In genomic region chr4:41752081-41752836, GRCh38 we compare ENCODE assay signal across 22 cellular contexts. TPM values are rescaled to one million over a fixed set of nuclear protein-coding genes. Genes with fewer than 3 reads are reported as not detected.
"Had no signal": no experiment of that assay in that cellular context is flagged by ENCODE, and none has a peak within 500 bp of the region (broad histone marks: within the 10 kb centered on the region; RNA-seq: fewer than 3 reads in every experiment).

No MANE protein-coding gene starts in this region.

- H3K4me3 Mint-ChIP-seq: activated naive CD8-positive, alpha-beta T cell treated with anti-CD3 and anti-CD28 coated beads, Interleukin-2, amount 50 U/mL, for 24 hours; activated T-helper 17 cell treated with anti-CD3 and anti-CD28 coated beads, Interleukin-2, amount 50 U/mL, for 72 hours; dendritic cell treated with granulocyte-macrophage colony-stimulating factor and Interleukin-4, amounts not matched to agents 40 ng/mL and 50 ng/mL, for 4 days; stimulated activated effector memory CD8-positive, alpha-beta T cell treated with anti-CD3 and anti-CD28 coated beads, Interleukin-12 subunit alpha, Interleukin-12 subunit beta, amount 100 ng/mL, for 72 hours had no signal

- H3K36me3 ChIP-seq: left ventricle myocardium inferior, thyroid gland, vagina had no signal

- H3K27ac ChIP-seq: epithelial cell of prostate, left ventricle myocardium inferior, thyroid gland, vagina had no signal

- DNase-seq: activated CD4-positive, alpha-beta T cell treated with anti-CD3 and anti-CD28 coated beads for 1 hour; activated CD4-positive, alpha-beta T cell treated with anti-CD3 and anti-CD28 coated beads, Interleukin-2, amount 50 U/mL, for 4 hours; activated naive CD4-positive, alpha-beta T cell treated with Interleukin-2 at 50 U/mL for 16 hours; activated T-cell treated with anti-CD3 and anti-CD28 coated beads for 4 hours; aorta; effector memory CD4-positive, alpha-beta T cell; foreskin melanocyte; head of caudate nucleus; left ventricle myocardium inferior; naive B cell; T-helper 9 cell; thyroid gland had no signal

- H3K36me3 Mint-ChIP-seq: stimulated activated effector memory CD8-positive, alpha-beta T cell treated with anti-CD3 and anti-CD28 coated beads, Interleukin-12 subunit alpha, Interleukin-12 subunit beta, amount 100 ng/mL, for 72 hours had no signal

- H3K4me1 Mint-ChIP-seq: activated T-helper 17 cell treated with anti-CD3 and anti-CD28 coated beads, Interleukin-2, amount 50 U/mL, for 72 hours; stimulated activated effector memory CD8-positive, alpha-beta T cell treated with anti-CD3 and anti-CD28 coated beads, Interleukin-12 subunit alpha, Interleukin-12 subunit beta, amount 100 ng/mL, for 72 hours had no signal

- ATAC-seq: activated naive CD8-positive, alpha-beta T cell treated with anti-CD3 and anti-CD28 coated beads, Interleukin-2, amount 50 U/mL, for 24 hours; activated T-helper 17 cell treated with anti-CD3 and anti-CD28 coated beads, Interleukin-2, amount 50 U/mL, for 72 hours; stimulated activated effector memory CD8-positive, alpha-beta T cell treated with anti-CD3 and anti-CD28 coated beads, Interleukin-12 subunit alpha, Interleukin-12 subunit beta, amount 100 ng/mL, for 72 hours had no signal

- H3K9me3 Mint-ChIP-seq: activated naive CD8-positive, alpha-beta T cell treated with anti-CD3 and anti-CD28 coated beads, Interleukin-2, amount 50 U/mL, for 24 hours; activated T-helper 17 cell treated with anti-CD3 and anti-CD28 coated beads, Interleukin-2, amount 50 U/mL, for 72 hours; dendritic cell treated with granulocyte-macrophage colony-stimulating factor and Interleukin-4, amounts not matched to agents 40 ng/mL and 50 ng/mL, for 4 days; stimulated activated effector memory CD8-positive, alpha-beta T cell treated with anti-CD3 and anti-CD28 coated beads, Interleukin-12 subunit alpha, Interleukin-12 subunit beta, amount 100 ng/mL, for 72 hours had no signal

- H3K4me3 ChIP-seq: left ventricle myocardium inferior, thyroid gland, vagina had no signal

- H3K27ac Mint-ChIP-seq: activated naive CD8-positive, alpha-beta T cell treated with anti-CD3 and anti-CD28 coated beads, Interleukin-2, amount 50 U/mL, for 24 hours; activated T-helper 17 cell treated with anti-CD3 and anti-CD28 coated beads, Interleukin-2, amount 50 U/mL, for 72 hours; dendritic cell treated with granulocyte-macrophage colony-stimulating factor and Interleukin-4, amounts not matched to agents 40 ng/mL and 50 ng/mL, for 4 days; naive B cell; stimulated activated effector memory CD8-positive, alpha-beta T cell treated with anti-CD3 and anti-CD28 coated beads, Interleukin-12 subunit alpha, Interleukin-12 subunit beta, amount 100 ng/mL, for 72 hours had no signal

- H3K9me3 ChIP-seq: left ventricle myocardium inferior, thyroid gland, vagina had no signal

RNA-seq across cellular contexts. Expression of gene PHOX2B, which starts 3.7 kb away (rescaled TPM):
- total RNA-seq: activated T-helper 17 cell treated with anti-CD3 and anti-CD28 coated beads, Interleukin-2, amount 50 U/mL, for 72 hours; aorta; bronchial epithelial cell; fibroblast of lung; left ventricle myocardium inferior; renal cortical epithelial cell; thyroid gland had no signal
- polyA plus RNA-seq: aorta, fibroblast of lung, keratinocyte had no signal
